In genomic region chr10:97277551-97277950, GRCh38 we compare ENCODE assay signal across 14 cellular contexts.
"Had no signal": no experiment of that assay in that cellular context is flagged by ENCODE, and none has a peak within 500 bp of the region (broad histone marks: within the 10 kb centered on the region; RNA-seq: fewer than 3 reads in every experiment).

No MANE protein-coding gene starts in this region.

- H3K27me3 ChIP-seq: breast epithelium, tibial nerve had no signal

- H3K27ac Mint-ChIP-seq: activated naive CD8-positive, alpha-beta T cell treated with anti-CD3 and anti-CD28 coated beads, Interleukin-2, amount 10 ng/mL, durations not matched to agents 7 days and 5 days; endodermal cell had no signal

- ATAC-seq: activated CD4-positive, CD25-positive, alpha-beta regulatory T cell treated with anti-CD3 and anti-CD28 coated beads, Interleukin-2, amount 50 U/mL, for 24 hours had no signal

- H3K9me3 ChIP-seq: breast epithelium, tibial nerve had no signal

- H3K4me3 ChIP-seq: breast epithelium, tibial nerve had no signal

- H3K4me3 Mint-ChIP-seq: activated naive CD8-positive, alpha-beta T cell treated with anti-CD3 and anti-CD28 coated beads, Interleukin-2, amount 10 ng/mL, durations not matched to agents 7 days and 5 days; endodermal cell had no signal

- FAIRE-seq: small intestine had no signal

- H3K36me3 ChIP-seq: breast epithelium, tibial nerve had no signal

- H3K27me3 Mint-ChIP-seq: activated naive CD8-positive, alpha-beta T cell treated with anti-CD3 and anti-CD28 coated beads, Interleukin-2, amount 10 ng/mL, durations not matched to agents 7 days and 5 days had no signal

- DNase-seq: activated CD4-positive, alpha-beta T cell treated with anti-CD3 and anti-CD28 coated beads, Interleukin-2, amount 50 U/mL, for 48 hours; activated gamma-delta T cell treated with Interleukin-2 at 50 U/mL for 16 hours; activated naive CD8-positive, alpha-beta T cell treated with anti-CD3 and anti-CD28 coated beads, Interleukin-2, amount 10 ng/mL, durations not matched to agents 7 days and 5 days; activated T-cell treated with anti-CD3 and anti-CD28 coated beads, Interleukin-2, amount 50 U/mL, for 48 hours; anterior cingulate cortex; endodermal cell; erythroblast; hypothalamus; kidney glomerular epithelial cell; posterior cingulate gyrus; small intestine had no signal

- H3K9me3 Mint-ChIP-seq: activated naive CD8-positive, alpha-beta T cell treated with anti-CD3 and anti-CD28 coated beads, Interleukin-2, amount 10 ng/mL, durations not matched to agents 7 days and 5 days; endodermal cell had no signal
